ENCODE assay signal across 3 cellular contexts in the genomic region with DNA sequence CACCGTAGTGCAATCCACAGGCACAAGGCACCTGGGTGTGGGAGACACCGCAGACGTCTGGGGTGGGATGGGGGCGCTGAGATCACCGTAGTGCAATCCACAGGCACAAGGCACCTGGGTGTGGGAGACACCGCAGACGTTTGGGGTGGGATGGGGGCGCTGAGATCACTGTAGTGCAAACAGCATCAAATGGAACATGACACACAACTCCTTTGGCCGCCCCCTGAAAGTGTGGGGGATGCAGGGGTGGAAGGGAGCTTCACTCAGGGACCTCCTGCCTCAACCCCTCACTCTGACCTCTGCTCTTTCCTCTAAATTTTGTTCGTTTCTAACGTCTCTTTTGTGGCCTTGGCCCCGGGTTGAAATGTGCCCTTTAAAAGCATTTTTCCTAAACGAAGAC. TPM values are rescaled to one million over a fixed set of nuclear protein-coding genes. Genes with fewer than 3 reads are reported as not detected.
"Had no signal": no experiment of that assay in that cellular context is flagged by ENCODE, and none has a peak within 500 bp of the region (broad histone marks: within the 10 kb centered on the region; RNA-seq: fewer than 3 reads in every experiment).

No MANE protein-coding gene starts in this region.

RNA-seq across cellular contexts. Expression of gene DOC2B, which starts 20.3 kb away (rescaled TPM):
- total RNA-seq: activated B cell treated with CpG ODN at 0.5 μM for 24 hours; activated CD8-positive, alpha-beta T cell treated with anti-CD3 and anti-CD28 coated beads for 36 hours; activated naive CD8-positive, alpha-beta T cell treated with anti-CD3 and anti-CD28 coated beads, Interleukin-2, amount 10 ng/mL, durations not matched to agents 7 days and 5 days had no signal
